Comparison of ENCODE assay signal across 17 cellular contexts in genomic region chr7:155964543-155964942, GRCh38.
"Had no signal": no experiment of that assay in that cellular context is flagged by ENCODE, and none has a peak within 500 bp of the region (broad histone marks: within the 10 kb centered on the region; RNA-seq: fewer than 3 reads in every experiment).

No MANE protein-coding gene starts in this region.

- H3K36me3 Mint-ChIP-seq: activated naive CD4-positive, alpha-beta T cell treated with anti-CD3 and anti-CD28 coated beads, Interleukin-2, amount 10 ng/mL, durations not matched to agents 7 days and 5 days; brain; memory B cell; naive B cell had no signal

- H3K27ac ChIP-seq: esophagus muscularis mucosa, gastrocnemius medialis, tibial artery had no signal

- H3K4me1 Mint-ChIP-seq: memory B cell, naive B cell had no signal

- H3K27me3 ChIP-seq: tibial artery had no signal

- ATAC-seq: effector memory CD8-positive, alpha-beta T cell; gastrocnemius medialis had no signal

- H3K9me3 Mint-ChIP-seq: activated naive CD4-positive, alpha-beta T cell treated with anti-CD3 and anti-CD28 coated beads, Interleukin-2, amount 10 ng/mL, durations not matched to agents 7 days and 5 days; stimulated activated naive CD8-positive, alpha-beta T cell treated with anti-CD3 and anti-CD28 coated beads, Interleukin-15, Interleukin-2, amounts not matched to agents 100 ng/mL and 50 ng/mL, for 24 hours had no signal

- DNase-seq: activated CD4-positive, alpha-beta T cell treated with anti-CD3 and anti-CD28 coated beads for 1 hour; activated effector memory CD4-positive, alpha-beta T cell treated with anti-CD3 and anti-CD28 coated beads, Interleukin-2, amount 50 U/mL, for 16 hours; caudate nucleus; effector memory CD8-positive, alpha-beta T cell; gastrocnemius medialis; hypothalamus; naive B cell; occipital lobe; stimulated activated CD4-positive, alpha-beta T cell treated with anti-CD3 and anti-CD28 coated beads, Interleukin-4, amount 100 ng/mL, for 4 hours; T-helper 9 cell; tibial artery had no signal

- H3K4me1 ChIP-seq: esophagus muscularis mucosa, gastrocnemius medialis, tibial artery had no signal

- H3K36me3 ChIP-seq: esophagus muscularis mucosa, gastrocnemius medialis, tibial artery had no signal

- H3K9me3 ChIP-seq: gastrocnemius medialis, tibial artery had no signal

- H3K4me3 ChIP-seq: esophagus muscularis mucosa, gastrocnemius medialis, tibial artery had no signal

- H3K27ac Mint-ChIP-seq: activated naive CD4-positive, alpha-beta T cell treated with anti-CD3 and anti-CD28 coated beads, Interleukin-2, amount 10 ng/mL, durations not matched to agents 7 days and 5 days; activated T-cell treated with anti-CD3 and anti-CD28 coated beads, Interleukin-2, amount 50 U/mL, for 72 hours; effector memory CD8-positive, alpha-beta T cell; memory B cell had no signal

- H3K4me3 Mint-ChIP-seq: activated naive CD4-positive, alpha-beta T cell treated with anti-CD3 and anti-CD28 coated beads, Interleukin-2, amount 10 ng/mL, durations not matched to agents 7 days and 5 days; activated T-cell treated with anti-CD3 and anti-CD28 coated beads, Interleukin-2, amount 50 U/mL, for 72 hours; brain; effector memory CD8-positive, alpha-beta T cell; memory B cell; naive B cell; stimulated activated naive CD8-positive, alpha-beta T cell treated with anti-CD3 and anti-CD28 coated beads, Interleukin-15, Interleukin-2, amounts not matched to agents 100 ng/mL and 50 ng/mL, for 24 hours had no signal
